19 cellular contexts compared by ENCODE assay signal in genomic region chr5:113040672-113041071, GRCh38.
DNase-seq lines count a peak whose midpoint lies in the region; ATAC-seq, FAIRE-seq and TF ChIP-seq lines count a peak whose summit lies in the region.
"Had no signal": no experiment of that assay in that cellular context is flagged by ENCODE, and none has a peak within 500 bp of the region (broad histone marks: within the 10 kb centered on the region; RNA-seq: fewer than 3 reads in every experiment).

No MANE protein-coding gene starts in this region.

- H3K36me3 ChIP-seq in BLaER1 (no peaks in the 10 kb centered on the region), Panc1 (ENCODE audit: control insufficient read depth, insufficient read depth, low read length) (no peaks in the 10 kb centered on the region)

- in situ Hi-C loops in Panc1 (cut with HindIII; ENCODE audit: low pct_unique_long_range_greater_than_20kb, low sequenced_read_pairs): no loop called here

- 47% methylated on average over 3 of the region's 3 CpGs for WGBS in A549 (ENCODE audit: missing lambda C conversion rate)

- no peak for FAIRE-seq in A549 (lab: Jason Lieb, UNC)
- FAIRE-seq: H54 had no signal

- TF ChIP-seq CTCF in A549 (IDR thresholded peaks at IDR 0.05): no peak
- 0 out of 2 replicates have a peak, but pooled peaks have one; percentile 4 for TF ChIP-seq CTCF in Panc1 (IDR thresholded peaks at IDR 0.05)
- no peak for TF ChIP-seq CTCF in glutamatergic neuron (IDR thresholded peaks at IDR 0.05; ENCODE audit: partially characterized antibody, unreplicated experiment)

- no peak overlapping the region for H3K4me3 Mint-ChIP-seq in glutamatergic neuron (ENCODE audit: unreplicated experiment)
- H3K4me3 Mint-ChIP-seq: CD4-positive, alpha-beta T cell had no signal

- H3K4me2 ChIP-seq in A549 (no peak overlapping the region), BLaER1 (peak overlapping the region; percentile 18; the same call in 1 of the 2 replicates)

- no peaks in the 10 kb centered on the region for H4K20me1 ChIP-seq in BLaER1

- no peak overlapping the region for H3K9ac ChIP-seq in BLaER1

- CTCF ChIA-PET in A549 (lab: Yijun Ruan, JAX) (interaction anchor here (1.6 kb wide), 1 partner anchor 18 kb away, joined by 3 read pairs; no protein-coding TSS in a partner anchor), Panc1 (lab: Charles Lee) (no interaction called here)

- TF ChIP-seq EP300 in A549 (IDR thresholded peaks at IDR 0.05): no peak

- peaks cover 13% of the 10 kb centered on the region for H3K9me3 Mint-ChIP-seq in glutamatergic neuron (ENCODE audit: unreplicated experiment)
- H3K9me3 Mint-ChIP-seq: CD4-positive, alpha-beta T cell had no signal

- H3K4me3 ChIP-seq in A549 (no peak overlapping the region), BLaER1 (no peak overlapping the region), Panc1 (ENCODE audit: low read depth in 2 of 2, low read length in 2 of 2) (no peak overlapping the region)

- no peaks in the 10 kb centered on the region for H3K9me3 ChIP-seq in A549
- no peaks in the 10 kb centered on the region for H3K9me3 ChIP-seq in BLaER1
- no peaks in the 10 kb centered on the region for H3K9me3 ChIP-seq in Panc1 (ENCODE audit: control insufficient read depth, insufficient read depth, low read depth, low read length)

- POLR2A ChIA-PET in A549 (lab: Yijun Ruan, JAX) (no interaction called here), Panc1 (lab: Charles Lee) (no interaction called here)

- no peaks in the 10 kb centered on the region for H3K27me3 ChIP-seq in BLaER1
- no peaks in the 10 kb centered on the region for H3K27me3 ChIP-seq in Panc1 (ENCODE audit: control insufficient read depth, insufficient read depth, low read length)

- peaks cover 7% of the 10 kb centered on the region for H3K27me3 Mint-ChIP-seq in glutamatergic neuron (ENCODE audit: unreplicated experiment)
- H3K27me3 Mint-ChIP-seq: CD4-positive, alpha-beta T cell had no signal

- intact Hi-C loops in Panc1 (cut with micrococcal nuclease; ENCODE audit: unreplicated experiment): no loop called here

- ATAC-seq in A549 (no peak), Panc1 (no peak), GM18868 (IDR thresholded peaks at IDR 0.05; ENCODE audit: unreplicated experiment) (no peak), HG03571 (IDR thresholded peaks at IDR 0.05; ENCODE audit: unreplicated experiment) (no peak)
- ATAC-seq: HCT116 had no signal

- H3K4me1 ChIP-seq in A549: no peaks in the 10 kb centered on the region
- H3K4me1 ChIP-seq in BLaER1: peaks cover 12% of the 10 kb centered on the region
- no peaks in the 10 kb centered on the region for H3K4me1 ChIP-seq in Panc1 (ENCODE audit: control insufficient read depth, insufficient read depth, low read length)

- peaks cover 17% of the 10 kb centered on the region for H3K36me3 Mint-ChIP-seq in glutamatergic neuron (ENCODE audit: unreplicated experiment)

- TF ChIP-seq POLR2A in A549 (IDR thresholded peaks at IDR 0.05; ENCODE audit: low read length): no peak

- TF ChIP-seq RAD21 in A549 (conservative IDR thresholded peaks at IDR 0.05 in 1 of 2, IDR thresholded peaks at IDR 0.05 in 1 of 2): no peak

- H3K27ac ChIP-seq in A549 (no peak overlapping the region), BLaER1 (no peak overlapping the region), Panc1 (ENCODE audit: low read length) (no peak overlapping the region), epithelial cell of prostate (peak overlapping the region; percentile 91)
- H3K27ac ChIP-seq: HL-60 had no signal

- H3K4me1 Mint-ChIP-seq in glutamatergic neuron (ENCODE audit: low read depth, unreplicated experiment): peaks cover 36% of the 10 kb centered on the region

- H3K27ac Mint-ChIP-seq in glutamatergic neuron (ENCODE audit: unreplicated experiment): no peak overlapping the region
- H3K27ac Mint-ChIP-seq: CD4-positive, alpha-beta T cell had no signal

- no peak for DNase-seq in A549 (ENCODE audit: low read depth in 1 of 2, low spot score in 1 of 2)
- no peak for DNase-seq in Panc1 (ENCODE audit: low read depth, low spot score)
- DNase-seq in epithelial cell of prostate (ENCODE audit: low read depth, low spot score): no peak
- DNase-seq in amniotic stem cell (lab: John Stamatoyannopoulos, UW): no peak
- DNase-seq in glutamatergic neuron: no peak
- DNase-seq: AML-193; C1 segment of cervical spinal cord; Calu3; CD4-positive, alpha-beta T cell; DMS153; DMS79 treated with DMSO at 0.1 percent for 48 hours; GF-D8; KG1 had no signal

- no TSS peak for BruUV-seq in Panc1 (replicated peaks; lab: Mats Ljungman, UMichigan)

TF ChIP-seq in A549, 52 proteins besides CTCF, POLR2A, EP300 and RAD21:
- TF ChIP-seq MAFK (IDR thresholded peaks at IDR 0.05; ENCODE audit: partially characterized antibody): peak; percentile 89
- TF ChIP-seq ZFP36 (IDR thresholded peaks at IDR 0.05; ENCODE audit: borderline replicate concordance, partially characterized antibody): no peak
